Comparison of ENCODE assay signal across 18 cellular contexts in the genomic region with DNA sequence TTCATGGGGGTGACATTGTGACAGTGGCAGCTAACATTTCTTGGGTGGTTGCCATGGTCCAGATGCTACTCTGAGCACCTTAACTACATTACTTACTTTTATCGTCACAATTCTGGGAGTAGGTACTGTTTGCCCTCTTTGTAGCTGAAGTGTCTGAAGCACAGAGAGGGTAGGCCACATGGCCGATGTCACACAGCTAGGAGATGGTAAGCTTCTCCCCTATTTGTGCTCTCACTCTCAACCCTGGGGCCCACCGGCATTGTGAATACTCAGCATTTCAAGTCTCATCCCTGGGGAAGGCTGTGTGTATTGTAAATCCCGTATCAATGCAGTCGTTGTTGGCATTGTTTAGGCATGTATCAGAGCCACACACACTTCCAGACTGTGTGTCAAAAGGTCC.
A peak's percentile ranks its signal among the peaks of the same experiment; 100 is the strongest.
DNase-seq lines count a peak whose midpoint lies in the region; ATAC-seq, FAIRE-seq and TF ChIP-seq lines count a peak whose summit lies in the region.
"Had no signal": no experiment of that assay in that cellular context is flagged by ENCODE, and none has a peak within 500 bp of the region (broad histone marks: within the 10 kb centered on the region; RNA-seq: fewer than 3 reads in every experiment).

No MANE protein-coding gene starts in this region.

- no peak overlapping the region for H3K4me3 Mint-ChIP-seq in stimulated activated naive CD8-positive, alpha-beta T cell treated with anti-CD3 and anti-CD28 coated beads, Interleukin-15, amount 100 ng/mL, for 72 hours
- H3K4me3 Mint-ChIP-seq in GM23338 = no peak overlapping the region
- H3K4me3 Mint-ChIP-seq: CD4-positive, CD25-positive, alpha-beta regulatory T cell; CD8-positive, alpha-beta memory T cell had no signal

- TF ChIP-seq RAD21 in A549 (conservative IDR thresholded peaks at IDR 0.05 in 1 of 2, IDR thresholded peaks at IDR 0.05 in 1 of 2) (no peak), K562 (CRISPR knock-in tag; conservative IDR thresholded peaks at IDR 0.05 in 1 of 2, IDR thresholded peaks at IDR 0.05 in 1 of 2) (no peak)

- no peaks in the 10 kb centered on the region; the same call in 2 of the 3 replicates for H3K36me3 Mint-ChIP-seq in GM23338 (ENCODE audit: low read depth)
- H3K36me3 Mint-ChIP-seq: CD4-positive, CD25-positive, alpha-beta regulatory T cell; CD8-positive, alpha-beta memory T cell had no signal

- H4K20me1 ChIP-seq in K562 (replicated peaks; ENCODE audit: control insufficient read depth, insufficient read depth, low read length) (no peaks in the 10 kb centered on the region), GM23338 (replicated peaks; ENCODE audit: insufficient read depth) (no peaks in the 10 kb centered on the region)

- H3K9me1 ChIP-seq in K562 (ENCODE audit: control insufficient read depth, insufficient read depth, low read length) = no peaks in the 10 kb centered on the region

- in situ Hi-C loops in K562 (cut with MboI) = no loop called here

- 33% methylated on average over 5 of the region's 5 CpGs for WGBS in A549 (ENCODE audit: missing lambda C conversion rate)
- 0% methylated on average over 5 of the region's 5 CpGs for WGBS in K562 (ENCODE audit: insufficient coverage, low coverage, missing lambda C conversion rate)

- H3K36me3 ChIP-seq in K562 (ENCODE audit: control insufficient read depth, insufficient read depth, low read length) = no peaks in the 10 kb centered on the region
- peaks cover 2% of the 10 kb centered on the region for H3K36me3 ChIP-seq in iPS-15b (ENCODE audit: control insufficient read depth, insufficient read depth, low read length)
- H3K36me3 ChIP-seq in GM23338 (ENCODE audit: insufficient read depth) = no peaks in the 10 kb centered on the region
- H3K36me3 ChIP-seq: BE2C had no signal

- peaks cover 4 to 40% of the 10 kb centered on the region in 2 experiments; a peak in 4 of 5 replicates for H3K27me3 ChIP-seq in K562 (ENCODE audit: control insufficient read depth in 2 of 2, insufficient read depth in 2 of 2, low read length in 2 of 2)
- no peaks in the 10 kb centered on the region for H3K27me3 ChIP-seq in iPS-15b (ENCODE audit: control insufficient read depth, insufficient read depth, low read length)
- no peaks in the 10 kb centered on the region for H3K27me3 ChIP-seq in GM23338 (ENCODE audit: insufficient read depth)
- H3K27me3 ChIP-seq: BE2C had no signal

- CTCF ChIA-PET in A549 (lab: Yijun Ruan, JAX) (interaction anchor here (1.0 kb wide), 1 partner anchor 9 kb away, joined by 3 read pairs; no protein-coding TSS in a partner anchor), K562 (lab: Yijun Ruan, JAX; ENCODE audit: low intra/inter-chr PET ratio) (no interaction called here)

- H2AFZ ChIP-seq in K562 (ENCODE audit: low read depth, low read length) (no peak overlapping the region), GM23338 (no peak overlapping the region)
- H2AFZ ChIP-seq: GM23248 had no signal

- H3K79me2 ChIP-seq in K562 (ENCODE audit: control insufficient read depth, insufficient read depth, low read length) (no peaks in the 10 kb centered on the region), GM23338 (replicated peaks; ENCODE audit: insufficient read depth) (no peaks in the 10 kb centered on the region)

- FAIRE-seq in A549 (lab: Jason Lieb, UNC) = no peak
- no peak for FAIRE-seq in K562 (lab: Jason Lieb, UNC)
- FAIRE-seq: GM12878, GM19239 had no signal

- DNase-seq in A549 (ENCODE audit: low read depth in 1 of 2, low spot score in 1 of 2) (no peak), LHCN-M2 (ENCODE audit: low read depth) (peak; percentile 1), K562 (ENCODE audit: extremely low read depth in 1 of 4, low spot score in 3 of 4) (no peak), GM23338 (ENCODE audit: low spot score) (no peak)
- no peak for DNase-seq in stimulated activated naive CD8-positive, alpha-beta T cell treated with anti-CD3 and anti-CD28 coated beads, Interleukin-15, amount 100 ng/mL, for 72 hours
- DNase-seq: 8988T; C1 segment of cervical spinal cord; CD4-positive, CD25-positive, alpha-beta regulatory T cell; CD8-positive, alpha-beta memory T cell; DND-41; H7 had no signal

- H3K4me1 ChIP-seq in A549 (no peaks in the 10 kb centered on the region), K562 (replicated peaks in 1 of 2; ENCODE audit: control insufficient read depth in 2 of 2, insufficient read depth in 2 of 2, low read length in 2 of 2) (no peaks in the 10 kb centered on the region), iPS-15b (ENCODE audit: control insufficient read depth, insufficient read depth, low read length) (peaks cover 9% of the 10 kb centered on the region), GM23338 (ENCODE audit: insufficient read depth) (peaks cover 29% of the 10 kb centered on the region)
- H3K4me1 ChIP-seq: BE2C had no signal

- H3K27ac Mint-ChIP-seq in stimulated activated naive CD8-positive, alpha-beta T cell treated with anti-CD3 and anti-CD28 coated beads, Interleukin-15, amount 100 ng/mL, for 72 hours = no peak overlapping the region
- H3K27ac Mint-ChIP-seq in GM23338 = no peak overlapping the region

- intact Hi-C loops in K562 (cut with micrococcal nuclease) = no loop called here

- H3K9me2 ChIP-seq in GM23338 (ENCODE audit: insufficient read depth) = no peaks in the 10 kb centered on the region

- peaks cover 80% of the 10 kb centered on the region for H3K4me1 Mint-ChIP-seq in stimulated activated naive CD8-positive, alpha-beta T cell treated with anti-CD3 and anti-CD28 coated beads, Interleukin-15, amount 100 ng/mL, for 72 hours
- peaks cover 44% of the 10 kb centered on the region for H3K4me1 Mint-ChIP-seq in GM23338

- TF ChIP-seq EP300 in A549 (IDR thresholded peaks at IDR 0.05) (no peak), K562 (IDR thresholded peaks at IDR 0.05; ENCODE audit: low read length) (no peak)

- no peak overlapping the region for H3K27ac ChIP-seq in A549
- H3K27ac ChIP-seq in K562 (ENCODE audit: extremely low read depth, low read depth, low read length) = no peak overlapping the region
- H3K27ac ChIP-seq in GM23338 (ENCODE audit: low read depth) = no peak overlapping the region; the same call in 1 of the 2 replicates
- H3K27ac ChIP-seq: GM23248 had no signal

- no peak overlapping the region for H3K4me2 ChIP-seq in A549
- H3K4me2 ChIP-seq in K562 (ENCODE audit: insufficient read depth, low read length) = no peak overlapping the region
- no peak overlapping the region for H3K4me2 ChIP-seq in GM23338

- H3K4me3 ChIP-seq in A549 (no peak overlapping the region), K562 (no peak overlapping the region), iPS-15b (ENCODE audit: low read depth, low read length) (no peak overlapping the region), GM23338 (no peak overlapping the region)
- H3K4me3 ChIP-seq: GM12878, GM23248 had no signal

- ATAC-seq in A549 (no peak), K562 (no peak), GM18505 (IDR thresholded peaks at IDR 0.05; ENCODE audit: unreplicated experiment) (no peak), HG02759 (IDR thresholded peaks at IDR 0.05; ENCODE audit: unreplicated experiment) (no peak), GM23338 (no peak)
- ATAC-seq in stimulated activated naive CD8-positive, alpha-beta T cell treated with anti-CD3 and anti-CD28 coated beads, Interleukin-15, amount 100 ng/mL, for 72 hours = no peak
- ATAC-seq: GM12878 had no signal

- 0 out of 2 replicates have a peak, but pooled peaks cover 2% of the 10 kb centered on the region for H3F3A ChIP-seq in GM23338 (replicated peaks; ENCODE audit: low read depth)

- H3K9me3 ChIP-seq in A549 = no peaks in the 10 kb centered on the region
- H3K9me3 ChIP-seq in K562 (replicated peaks; ENCODE audit: control insufficient read depth, insufficient read depth, low read depth, low read length) = no peaks in the 10 kb centered on the region
- no peaks in the 10 kb centered on the region for H3K9me3 ChIP-seq in iPS-15b (ENCODE audit: control insufficient read depth, insufficient read depth, low read length)
- H3K9me3 ChIP-seq: BE2C had no signal

- H3K9ac ChIP-seq in K562 (ENCODE audit: insufficient read depth in 1 of 2, low read depth in 2 of 2, low read length in 2 of 2) (no peak overlapping the region), iPS-15b (ENCODE audit: low read depth, low read length) (peak overlapping the region; percentile 29)
- H3K9ac ChIP-seq: GM23248 had no signal

- H3K27me3 Mint-ChIP-seq in stimulated activated naive CD8-positive, alpha-beta T cell treated with anti-CD3 and anti-CD28 coated beads, Interleukin-15, amount 100 ng/mL, for 72 hours = peaks cover 44% of the 10 kb centered on the region
- H3K27me3 Mint-ChIP-seq in GM23338 (ENCODE audit: insufficient read depth, low read depth, poor library complexity) = peaks cover 11% of the 10 kb centered on the region
- H3K27me3 Mint-ChIP-seq: CD4-positive, CD25-positive, alpha-beta regulatory T cell had no signal

- H3K9me3 Mint-ChIP-seq in stimulated activated naive CD8-positive, alpha-beta T cell treated with anti-CD3 and anti-CD28 coated beads, Interleukin-15, amount 100 ng/mL, for 72 hours = no peaks in the 10 kb centered on the region
- H3K9me3 Mint-ChIP-seq in GM23338 = no peaks in the 10 kb centered on the region
- H3K9me3 Mint-ChIP-seq: CD4-positive, CD25-positive, alpha-beta regulatory T cell; CD8-positive, alpha-beta memory T cell had no signal

- POLR2A ChIA-PET in A549 (lab: Yijun Ruan, JAX) = no interaction called here
- POLR2A ChIA-PET in K562 (lab: Yijun Ruan, JAX) = interaction anchor here (1.0 kb wide), 1 partner anchor 9 kb away, joined by 3 read pairs; no protein-coding TSS in a partner anchor

- TF ChIP-seq POLR2A in A549 (IDR thresholded peaks at IDR 0.05; ENCODE audit: low read length) (no peak), K562 (conservative IDR thresholded peaks at IDR 0.05) (no peak), GM18505 (IDR thresholded peaks at IDR 0.05; ENCODE audit: borderline replicate concordance, extremely low read depth, insufficient read depth, insufficient read length) (no peak)

- BruUV-seq in K562 (replicated peaks; lab: Mats Ljungman, UMichigan) = no TSS peak

- no peak for TF ChIP-seq CTCF in A549 (IDR thresholded peaks at IDR 0.05)
- no peak for TF ChIP-seq CTCF in K562 (IDR thresholded peaks at IDR 0.05 in 2 of 3, conservative IDR thresholded peaks at IDR 0.05 in 1 of 3; ENCODE audit: insufficient read depth in 2 of 3, low read depth in 1 of 3, low read length in 3 of 3)
- no peak for TF ChIP-seq CTCF in GM23338 (conservative IDR thresholded peaks at IDR 0.05; ENCODE audit: low read depth in 2 of 2)

TF ChIP-seq in A549, 52 proteins besides CTCF, POLR2A, EP300 and RAD21 (continues in another document):
- TF ChIP-seq, protein P1, sequence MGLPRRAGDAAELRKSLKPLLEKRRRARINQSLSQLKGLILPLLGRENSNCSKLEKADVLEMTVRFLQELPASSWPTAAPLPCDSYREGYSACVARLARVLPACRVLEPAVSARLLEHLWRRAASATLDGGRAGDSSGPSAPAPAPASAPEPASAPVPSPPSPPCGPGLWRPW (IDR thresholded peaks at IDR 0.05) = no peak

TF ChIP-seq in K562, 482 proteins besides CTCF, POLR2A, EP300 and RAD21 (continues in another document):
- peak; percentile 69 for TF ChIP-seq RBM25 (IDR thresholded peaks at IDR 0.05; ENCODE audit: low read depth, low read length, severe bottlenecking)
- TF ChIP-seq ZFP36 (IDR thresholded peaks at IDR 0.05; ENCODE audit: low read depth, low read length, partially characterized antibody) = peak; percentile 54

TF ChIP-seq in GM23338, 12 proteins besides CTCF, POLR2A, EP300 and RAD21:
- no peak for TF ChIP-seq NANOG (IDR thresholded peaks at IDR 0.05; ENCODE audit: borderline replicate concordance)
